In genomic region chr20:53081916-53082863, GRCh38 we compare ENCODE assay signal across 1 cellular context.
TF ChIP-seq lines count a peak whose summit lies in the region.

No MANE protein-coding gene starts in this region.

TF ChIP-seq in HepG2, 621 proteins besides CTCF, POLR2A, EP300 and RAD21 (continued from another document and continues in another):
- TF ChIP-seq IRF9 (CRISPR knock-in tag; IDR thresholded peaks at IDR 0.05; ENCODE audit: borderline replicate concordance) (no peak), MAFK (conservative IDR thresholded peaks at IDR 0.05 in 1 of 2, IDR thresholded peaks at IDR 0.05 in 1 of 2; ENCODE audit: low read length in 2 of 2) (no peak), ZNF704 (CRISPR knock-in tag; IDR thresholded peaks at IDR 0.05; ENCODE audit: borderline replicate concordance) (no peak), POGZ (CRISPR knock-in tag; IDR thresholded peaks at IDR 0.05) (no peak; the same call in 1 of the 2 replicates), NR3C1 (CRISPR knock-in tag; IDR thresholded peaks at IDR 0.05) (no peak), MED1 (CRISPR knock-in tag; IDR thresholded peaks at IDR 0.05) (peak; percentile 92), CREBL2 (CRISPR knock-in tag; IDR thresholded peaks at IDR 0.05; ENCODE audit: borderline replicate concordance) (no peak), ZNF556 (CRISPR knock-in tag; IDR thresholded peaks at IDR 0.05; ENCODE audit: borderline replicate concordance) (no peak), HMGA1 (CRISPR knock-in tag; conservative IDR thresholded peaks at IDR 0.05) (no peak), NFKBIZ (CRISPR knock-in tag; IDR thresholded peaks at IDR 0.05) (peak; percentile 94), MXD1 (CRISPR knock-in tag; IDR thresholded peaks at IDR 0.05) (no peak), PLSCR1 (CRISPR knock-in tag; IDR thresholded peaks at IDR 0.05; ENCODE audit: borderline replicate concordance) (no peak), HMGXB4 (CRISPR knock-in tag; IDR thresholded peaks at IDR 0.05; ENCODE audit: borderline replicate concordance in 1 of 2, low read depth in 1 of 2) (peak in 1 of 2 experiments; percentile 16; a peak in 1 of 4 replicates), ZNF124 (CRISPR knock-in tag; IDR thresholded peaks at IDR 0.05) (peak; percentile 57), ZNF83 (CRISPR knock-in tag; IDR thresholded peaks at IDR 0.05; ENCODE audit: borderline replicate concordance) (no peak), HOXA5 (CRISPR knock-in tag; IDR thresholded peaks at IDR 0.05) (peak; percentile 44; the same call in 1 of the 2 replicates), MYC (CRISPR knock-in tag; IDR thresholded peaks at IDR 0.05; ENCODE audit: borderline replicate concordance) (no peak), PRDM10 (CRISPR knock-in tag; IDR thresholded peaks at IDR 0.05; ENCODE audit: low read depth) (no peak), SRF (IDR thresholded peaks at IDR 0.05; ENCODE audit: low read depth, low read length) (no peak), DRAP1 (CRISPR knock-in tag; IDR thresholded peaks at IDR 0.05) (peak; percentile 74), ZNF496 (CRISPR knock-in tag; IDR thresholded peaks at IDR 0.05; ENCODE audit: insufficient replicate concordance) (no peak), BATF2 (CRISPR knock-in tag; IDR thresholded peaks at IDR 0.05) (no peak), ZNF670 (CRISPR knock-in tag; IDR thresholded peaks at IDR 0.05; ENCODE audit: borderline replicate concordance) (no peak), RARG (CRISPR knock-in tag; IDR thresholded peaks at IDR 0.05; ENCODE audit: low read depth) (no peak), ZNF749 (CRISPR knock-in tag; IDR thresholded peaks at IDR 0.05; ENCODE audit: borderline replicate concordance) (no peak; the same call in 1 of the 2 replicates), PCBP1 (IDR thresholded peaks at IDR 0.05; ENCODE audit: borderline replicate concordance, low read depth, low read length) (no peak), ZBTB46 (CRISPR knock-in tag; IDR thresholded peaks at IDR 0.05; ENCODE audit: borderline replicate concordance) (no peak), ZNF101 (CRISPR knock-in tag; IDR thresholded peaks at IDR 0.05; ENCODE audit: borderline replicate concordance, low read depth) (no peak), SOX5 (CRISPR knock-in tag; IDR thresholded peaks at IDR 0.05; ENCODE audit: borderline replicate concordance) (peak; percentile 92; the same call in 1 of the 2 replicates), PREB (CRISPR knock-in tag; IDR thresholded peaks at IDR 0.05) (no peak), ZNF136 (CRISPR knock-in tag; IDR thresholded peaks at IDR 0.05; ENCODE audit: low read depth) (no peak; the same call in 1 of the 2 replicates), GATAD1 (CRISPR knock-in tag; IDR thresholded peaks at IDR 0.05) (peak; percentile 73), DR1 (CRISPR knock-in tag; IDR thresholded peaks at IDR 0.05) (no peak), ZNF616 (CRISPR knock-in tag; IDR thresholded peaks at IDR 0.05; ENCODE audit: low read depth) (no peak), NFYB (CRISPR knock-in tag; IDR thresholded peaks at IDR 0.05) (no peak), RFX3 (CRISPR knock-in tag; IDR thresholded peaks at IDR 0.05) (no peak; the same call in 1 of the 2 replicates), MIER3 (CRISPR knock-in tag; IDR thresholded peaks at IDR 0.05; ENCODE audit: borderline replicate concordance) (peak; percentile 94), EZH2 (conservative IDR thresholded peaks at IDR 0.05; ENCODE audit: low read depth, low read length) (no peak), PAF1 (CRISPR knock-in tag; IDR thresholded peaks at IDR 0.05) (no peak), CEBPG (CRISPR knock-in tag; IDR thresholded peaks at IDR 0.05) (peak; percentile 90), TRAFD1 (CRISPR knock-in tag; IDR thresholded peaks at IDR 0.05; ENCODE audit: borderline replicate concordance) (no peak), ZKSCAN8 (CRISPR knock-in tag; IDR thresholded peaks at IDR 0.05; ENCODE audit: borderline replicate concordance) (peak; percentile 53; the same call in 1 of the 2 replicates), ZBTB43 (CRISPR knock-in tag; conservative IDR thresholded peaks at IDR 0.05) (peak; percentile 94), ZMYM2 (CRISPR knock-in tag; IDR thresholded peaks at IDR 0.05) (no peak; the same call in 1 of the 2 replicates), NCOR1 (IDR thresholded peaks at IDR 0.05; ENCODE audit: borderline replicate concordance, low read length) (peak; percentile 13; the same call in 1 of the 2 replicates), MZF1 (CRISPR knock-in tag; IDR thresholded peaks at IDR 0.05; ENCODE audit: borderline replicate concordance) (no peak), ZSCAN21 (CRISPR knock-in tag; IDR thresholded peaks at IDR 0.05; ENCODE audit: borderline replicate concordance) (peak; percentile 33; the same call in 1 of the 2 replicates), ZNF550 (CRISPR knock-in tag; IDR thresholded peaks at IDR 0.05; ENCODE audit: borderline replicate concordance) (no peak), ZFP36L2 (CRISPR knock-in tag; IDR thresholded peaks at IDR 0.05) (no peak), IKZF4 (CRISPR knock-in tag; IDR thresholded peaks at IDR 0.05; ENCODE audit: borderline replicate concordance, low read depth, not compliant biosample characterization) (no peak), LCORL (IDR thresholded peaks at IDR 0.05) (no peak; the same call in 1 of the 2 replicates), LCORL (CRISPR knock-in tag; IDR thresholded peaks at IDR 0.05) (no peak)
